26 cellular contexts compared by ENCODE assay signal in the genomic region with DNA sequence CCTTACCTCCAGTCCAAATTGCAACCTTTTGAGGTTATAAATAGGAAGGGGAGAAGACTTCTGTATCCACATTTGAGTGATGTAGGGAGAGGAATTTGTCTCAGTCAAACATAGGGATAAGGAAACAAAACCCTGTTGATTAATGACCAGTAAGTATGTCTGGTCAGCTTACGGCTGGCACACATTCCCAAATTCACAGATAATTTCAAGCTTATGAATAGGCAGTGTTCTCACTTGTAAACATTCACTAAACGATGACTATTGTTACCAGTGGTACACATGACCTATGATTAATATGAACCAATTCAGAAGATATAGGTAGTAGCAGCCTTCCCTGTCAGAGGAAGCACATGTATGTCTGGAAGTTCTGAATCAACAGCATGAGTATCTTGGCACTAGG. TPM values are rescaled to one million over a fixed set of nuclear protein-coding genes. Genes with fewer than 3 reads are reported as not detected.
"Had no signal": no experiment of that assay in that cellular context is flagged by ENCODE, and none has a peak within 500 bp of the region (broad histone marks: within the 10 kb centered on the region; RNA-seq: fewer than 3 reads in every experiment).

No MANE protein-coding gene starts in this region.

- H3K27ac ChIP-seq: sigmoid colon, testis, uterus had no signal

- H3K36me3 Mint-ChIP-seq: activated naive CD8-positive, alpha-beta T cell treated with anti-CD3 and anti-CD28 coated beads, Interleukin-2, amount 10 ng/mL, durations not matched to agents 7 days and 5 days; natural killer cell had no signal

- H3K27me3 Mint-ChIP-seq: activated naive CD8-positive, alpha-beta T cell treated with anti-CD3 and anti-CD28 coated beads, Interleukin-2, amount 10 ng/mL, durations not matched to agents 7 days and 5 days had no signal

- H3K4me3 ChIP-seq: sigmoid colon, testis, uterus had no signal

- FAIRE-seq: colon had no signal

- DNase-seq: activated CD4-positive, alpha-beta T cell treated with anti-CD3 and anti-CD28 coated beads for 4 hours; activated CD4-positive, alpha-beta T cell treated with anti-CD3 and anti-CD28 coated beads, Interleukin-2, amount 50 U/mL, for 48 hours; activated CD4-positive, CD25-positive, alpha-beta regulatory T cell; activated effector memory CD4-positive, alpha-beta T cell treated with Interleukin-2 at 50 U/mL for 16 hours; activated naive CD4-positive, alpha-beta T cell treated with anti-CD3 and anti-CD28 coated beads for 36 hours; activated naive CD8-positive, alpha-beta T cell treated with anti-CD3 and anti-CD28 coated beads, Interleukin-2, amount 10 ng/mL, durations not matched to agents 7 days and 5 days; activated T-cell treated with anti-CD3 and anti-CD28 coated beads, Interleukin-2, amount 50 U/mL, for 72 hours; amniotic stem cell; hippocampal formation; kidney glomerular epithelial cell; left ventricle myocardium superior; midbrain; natural killer cell; retina; sigmoid colon; stimulated activated CD4-positive, alpha-beta T cell treated with anti-CD3 and anti-CD28 coated beads, Interleukin-4, amount 100 ng/mL, for 1 hour; stimulated activated naive CD4-positive, alpha-beta T cell; T1000; testis; trophoblast cell; uterus had no signal

- H3K27me3 ChIP-seq: sigmoid colon, testis, uterus had no signal

- H3K27ac Mint-ChIP-seq: activated naive CD4-positive, alpha-beta T cell treated with anti-CD3 and anti-CD28 coated beads for 36 hours; activated naive CD8-positive, alpha-beta T cell treated with anti-CD3 and anti-CD28 coated beads, Interleukin-2, amount 10 ng/mL, durations not matched to agents 7 days and 5 days; activated T-cell treated with anti-CD3 and anti-CD28 coated beads, Interleukin-2, amount 50 U/mL, for 72 hours; natural killer cell; T-helper 1 cell treated with Interleukin-12 subunit alpha and Interleukin-12 subunit beta and Interleukin-4 antibody, amounts not matched to agents 30 μg/mL and 1 μg/mL, for 36 hours had no signal

- H3K4me1 ChIP-seq: sigmoid colon, testis, uterus had no signal

- H3K9me3 Mint-ChIP-seq: central memory CD8-positive, alpha-beta T cell; T-helper 1 cell treated with Interleukin-12 subunit alpha and Interleukin-12 subunit beta and Interleukin-4 antibody, amounts not matched to agents 30 μg/mL and 1 μg/mL, for 36 hours had no signal

- H3K36me3 ChIP-seq: sigmoid colon, uterus had no signal

- ATAC-seq: activated T-cell treated with anti-CD3 and anti-CD28 coated beads, Interleukin-2, amount 50 U/mL, for 72 hours; left ventricle myocardium superior; natural killer cell had no signal

- H3K4me1 Mint-ChIP-seq: activated naive CD8-positive, alpha-beta T cell treated with anti-CD3 and anti-CD28 coated beads, Interleukin-2, amount 10 ng/mL, durations not matched to agents 7 days and 5 days; central memory CD8-positive, alpha-beta T cell; natural killer cell had no signal

- H3K4me3 Mint-ChIP-seq: activated naive CD4-positive, alpha-beta T cell treated with anti-CD3 and anti-CD28 coated beads for 36 hours; activated naive CD8-positive, alpha-beta T cell treated with anti-CD3 and anti-CD28 coated beads, Interleukin-2, amount 10 ng/mL, durations not matched to agents 7 days and 5 days; activated T-cell treated with anti-CD3 and anti-CD28 coated beads, Interleukin-2, amount 50 U/mL, for 72 hours; central memory CD8-positive, alpha-beta T cell; natural killer cell; T-helper 1 cell treated with Interleukin-12 subunit alpha and Interleukin-12 subunit beta and Interleukin-4 antibody, amounts not matched to agents 30 μg/mL and 1 μg/mL, for 36 hours had no signal

- H3K9me3 ChIP-seq: testis, uterus had no signal

RNA-seq across cellular contexts. Expression of gene SLC5A8, which starts 33.0 kb away (rescaled TPM):
- total RNA-seq: activated naive CD4-positive, alpha-beta T cell treated with anti-CD3 and anti-CD28 coated beads for 36 hours; activated naive CD8-positive, alpha-beta T cell treated with anti-CD3 and anti-CD28 coated beads, Interleukin-2, amount 10 ng/mL, durations not matched to agents 7 days and 5 days; activated T-cell treated with anti-CD3 and anti-CD28 coated beads, Interleukin-2, amount 50 U/mL, for 72 hours; left ventricle myocardium superior; natural killer cell; osteoblast; posterior vena cava; sigmoid colon had no signal
